8 cellular contexts compared by ENCODE assay signal in the genomic region with DNA sequence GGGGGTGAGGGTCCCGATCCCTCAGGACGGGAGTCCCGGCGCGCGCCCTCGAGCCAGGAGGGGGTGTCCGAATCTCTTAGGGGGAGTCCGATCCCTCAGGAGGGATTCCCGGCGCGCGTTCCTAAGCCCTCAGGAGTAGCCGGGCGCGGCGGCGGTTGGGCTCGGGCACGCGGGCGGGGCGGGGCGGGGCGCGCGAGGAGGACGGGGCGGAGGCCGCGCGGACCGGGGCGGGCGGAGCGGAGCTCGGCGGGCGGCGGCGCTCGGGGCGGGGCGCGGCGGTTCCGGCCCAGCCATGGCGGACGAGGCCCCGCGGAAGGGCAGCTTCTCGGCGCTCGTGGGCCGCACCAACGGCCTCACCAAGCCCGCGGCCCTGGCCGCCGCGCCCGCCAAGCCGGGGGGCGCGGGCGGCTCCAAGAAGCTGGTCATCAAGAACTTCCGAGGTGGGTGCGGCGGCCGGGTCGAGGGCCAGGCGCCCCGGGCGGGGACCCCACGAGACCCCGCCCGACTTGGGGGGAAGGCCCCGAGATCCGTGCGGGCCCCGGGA. TPM values are rescaled to one million over a fixed set of nuclear protein-coding genes. Genes with fewer than 3 reads are reported as not detected.
DNase-seq lines count a peak whose midpoint lies in the region; ATAC-seq and TF ChIP-seq lines count a peak whose summit lies in the region.

A gene (plus strand): TSS at position 278 of the 544 bp plus-strand sequence. CDS start 15 bp downstream, at position 293.

- H3K27me3 ChIP-seq in HUES48 (ENCODE audit: control insufficient read depth, insufficient read depth, low read length), result no peaks in the 10 kb centered on the region
- H3K27me3 ChIP-seq in osteoblast (ENCODE audit: insufficient read depth, low read length), result no peaks in the 10 kb centered on the region
- H3K27me3 ChIP-seq in thoracic aorta (replicated peaks; ENCODE audit: insufficient read depth), result no peaks in the 10 kb centered on the region

- H3K9me3 ChIP-seq in HUES48 (ENCODE audit: control insufficient read depth, insufficient read depth, low read length) (no peaks in the 10 kb centered on the region), osteoblast (ENCODE audit: low read depth, low read length) (no peaks in the 10 kb centered on the region), thoracic aorta (no peaks in the 10 kb centered on the region)

- H4K20me1 ChIP-seq in osteoblast (ENCODE audit: insufficient read depth, low read length), result peaks cover 39% of the 10 kb centered on the region

- peak; percentile 75 for DNase-seq in DMS79 (lab: John Stamatoyannopoulos, UW)
- DNase-seq in SHP77 treated with DMSO at 0.1 percent for 48 hours (lab: John Stamatoyannopoulos, UW), result peak; percentile 53
- DNase-seq in glomerular visceral epithelial cell (ENCODE audit: extremely low spot score), result peak; percentile 79
- peak; percentile 97 for DNase-seq in osteoblast (ENCODE audit: insufficient read length, low spot score, missing footprints)
- DNase-seq in thoracic aorta (ENCODE audit: low spot score), result no peak

- H3K4me3 Mint-ChIP-seq in activated naive CD4-positive, alpha-beta T cell treated with anti-CD3 and anti-CD28 coated beads, Interleukin-2, amount 50 U/mL, for 24 hours, result peak within 1 kb of the TSS; percentile 94

- TF ChIP-seq CTCF in osteoblast (IDR thresholded peaks at IDR 0.05; ENCODE audit: extremely low read depth, low read depth, low read length) (no peak), thoracic aorta (IDR thresholded peaks at IDR 0.05) (no peak)

- H3K4me1 ChIP-seq in HUES48 (ENCODE audit: control insufficient read depth, insufficient read depth, low read length), result peaks cover 27% of the 10 kb centered on the region
- H3K4me1 ChIP-seq in osteoblast (ENCODE audit: insufficient read depth, low read length), result peaks cover 33% of the 10 kb centered on the region
- H3K4me1 ChIP-seq in thoracic aorta (ENCODE audit: control insufficient read depth in 1 of 2, low read depth in 2 of 2), result peaks cover 18 to 60% of the 10 kb centered on the region in 2 donors

- H3K9ac ChIP-seq in HUES48 (ENCODE audit: low read depth, low read length), result peak within 1 kb of the TSS; percentile 98

- ATAC-seq in GM21390 (IDR thresholded peaks at IDR 0.05; ENCODE audit: unreplicated experiment) (peak; percentile 39), thoracic aorta (ENCODE audit: insufficient number of reproducible peaks, low FRiP score, low read depth) (peak; percentile 67)

- peaks cover 22% of the 10 kb centered on the region for H3K36me3 Mint-ChIP-seq in activated naive CD4-positive, alpha-beta T cell treated with anti-CD3 and anti-CD28 coated beads, Interleukin-2, amount 50 U/mL, for 24 hours

- H3K27ac ChIP-seq in HUES48 (ENCODE audit: low read depth, low read length) (peak within 1 kb of the TSS; percentile 99), osteoblast (ENCODE audit: low read depth, low read length) (peak within 1 kb of the TSS; percentile 91), thoracic aorta (peak within 1 kb of the TSS; percentile 97 to 98)

- H3K4me2 ChIP-seq in osteoblast (ENCODE audit: insufficient read depth, low read length), result peak within 1 kb of the TSS; percentile 99

- H3K27me3 Mint-ChIP-seq in activated naive CD4-positive, alpha-beta T cell treated with anti-CD3 and anti-CD28 coated beads, Interleukin-2, amount 50 U/mL, for 24 hours, result no peaks in the 10 kb centered on the region

- H3K79me2 ChIP-seq in osteoblast (ENCODE audit: insufficient read depth, low read length), result peaks cover 90% of the 10 kb centered on the region

- H3K4me1 Mint-ChIP-seq in activated naive CD4-positive, alpha-beta T cell treated with anti-CD3 and anti-CD28 coated beads, Interleukin-2, amount 50 U/mL, for 24 hours, result peaks cover 53% of the 10 kb centered on the region

- H3K9me3 Mint-ChIP-seq in activated naive CD4-positive, alpha-beta T cell treated with anti-CD3 and anti-CD28 coated beads, Interleukin-2, amount 50 U/mL, for 24 hours, result no peaks in the 10 kb centered on the region

- H2AFZ ChIP-seq in osteoblast (ENCODE audit: low read length), result peak within 1 kb of the TSS; percentile 89

- H3K36me3 ChIP-seq in HUES48 (ENCODE audit: control insufficient read depth, insufficient read depth, low read length) (peaks cover 35% of the 10 kb centered on the region), osteoblast (ENCODE audit: insufficient read depth, low read length) (peaks cover 5% of the 10 kb centered on the region), thoracic aorta (no peaks in the 10 kb centered on the region)

- peak within 1 kb of the TSS; percentile 80 for H3K4me3 ChIP-seq in HUES48 (ENCODE audit: low read depth, low read length)
- peak within 1 kb of the TSS; percentile 94 for H3K4me3 ChIP-seq in osteoblast (ENCODE audit: insufficient read depth, low read length)
- H3K4me3 ChIP-seq in thoracic aorta, result peak within 1 kb of the TSS; percentile 82

- H3K27ac Mint-ChIP-seq in activated naive CD4-positive, alpha-beta T cell treated with anti-CD3 and anti-CD28 coated beads, Interleukin-2, amount 50 U/mL, for 24 hours, result peak within 1 kb of the TSS; percentile 91

RNA-seq across cellular contexts. Expression of the gene that starts here (rescaled TPM):
- 128 TPM in 2 replicates for total RNA-seq in osteoblast
- total RNA-seq in thoracic aorta, result 100 to 1,000 TPM; 112 to 156 TPM
